12 cellular contexts compared by ENCODE assay signal in the genomic region with DNA sequence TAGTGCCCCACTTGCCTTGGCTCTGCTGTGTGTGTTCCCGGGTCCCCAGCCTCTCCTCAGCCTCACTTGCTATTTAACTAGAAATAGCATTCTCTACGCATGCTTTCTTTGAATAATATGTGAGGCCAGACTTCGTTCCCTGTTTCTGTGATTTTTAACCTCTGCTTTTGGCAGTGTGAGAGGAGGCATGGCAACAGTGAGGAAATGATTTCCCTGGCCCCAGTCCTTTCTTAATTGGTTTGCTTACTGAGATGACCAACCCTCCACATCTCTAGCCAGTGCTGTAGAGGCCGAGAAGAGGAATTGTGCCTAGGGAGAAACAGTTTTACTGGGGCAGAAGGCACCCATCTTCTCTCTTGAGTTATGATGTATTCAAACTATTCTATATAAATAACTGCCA.
DNase-seq lines count a peak whose midpoint lies in the region; ATAC-seq and TF ChIP-seq lines count a peak whose summit lies in the region.
"Had no signal": no experiment of that assay in that cellular context is flagged by ENCODE, and none has a peak within 500 bp of the region (broad histone marks: within the 10 kb centered on the region; RNA-seq: fewer than 3 reads in every experiment).

No MANE protein-coding gene starts in this region.

- H3K4me3 ChIP-seq in sigmoid colon, result no peak overlapping the region

- H3K4me1 Mint-ChIP-seq in central memory CD8-positive, alpha-beta T cell, result peaks cover 60% of the 10 kb centered on the region

- H3K36me3 ChIP-seq in sigmoid colon, result peaks cover 0 to 3% (median 0%) of the 10 kb centered on the region in 4 donors

- H3K27me3 Mint-ChIP-seq in central memory CD8-positive, alpha-beta T cell, result no peaks in the 10 kb centered on the region

- H3K27me3 ChIP-seq in layer of hippocampus (ENCODE audit: control insufficient read depth, insufficient read depth, low read length) (no peaks in the 10 kb centered on the region), sigmoid colon (no peaks in the 10 kb centered on the region)

- H3K9me3 ChIP-seq in sigmoid colon, result no peaks in the 10 kb centered on the region

- no peak overlapping the region for H3K4me3 Mint-ChIP-seq in central memory CD8-positive, alpha-beta T cell

- no peak for TF ChIP-seq CTCF in sigmoid colon (IDR thresholded peaks at IDR 0.05)

- intact Hi-C loops in sigmoid colon (cut with DNase I), result no loop called here

- H3K4me1 ChIP-seq in sigmoid colon, result peaks cover 0 to 46% (median 37%) of the 10 kb centered on the region in 4 donors

- DNase-seq in AG20443 (ENCODE audit: low spot score), result peak; percentile 71
- no peak for DNase-seq in central memory CD8-positive, alpha-beta T cell (ENCODE audit: low spot score in 2 of 2)
- no peak for DNase-seq in sigmoid colon
- DNase-seq in 8988T, result no peak
- DNase-seq: activated naive CD4-positive, alpha-beta T cell; NCI-H1930; stimulated activated CD4-positive, alpha-beta T cell treated with anti-CD3 and anti-CD28 coated beads, Interleukin-2, amount 100 ng/mL, for 24 hours had no signal

- H3K27ac Mint-ChIP-seq in central memory CD8-positive, alpha-beta T cell (ENCODE audit: low read depth), result peak overlapping the region; percentile 29

- TF ChIP-seq POLR2A in sigmoid colon (IDR thresholded peaks at IDR 0.05), result no peak

- WGBS in sigmoid colon, 2 donors, result 39 to 59% methylated on average over 4 of the region's 4 CpGs

- ATAC-seq in central memory CD8-positive, alpha-beta T cell (replicated peaks; ENCODE audit: extremely low read depth, poor library complexity, severe bottlenecking), result no peak
- no peak for ATAC-seq in GM18873 (IDR thresholded peaks at IDR 0.05; ENCODE audit: low FRiP score, unreplicated experiment)
- no peak for ATAC-seq in HG02884 (IDR thresholded peaks at IDR 0.05; ENCODE audit: unreplicated experiment)
- no peak for ATAC-seq in HG02938 (IDR thresholded peaks at IDR 0.05; ENCODE audit: unreplicated experiment)

- no peaks in the 10 kb centered on the region for H3K9me3 Mint-ChIP-seq in central memory CD8-positive, alpha-beta T cell

- H3K36me3 Mint-ChIP-seq in central memory CD8-positive, alpha-beta T cell (ENCODE audit: insufficient read depth), result peaks cover 28% of the 10 kb centered on the region

- no peak for TF ChIP-seq EP300 in sigmoid colon (IDR thresholded peaks at IDR 0.05)

- H3K27ac ChIP-seq in layer of hippocampus (ENCODE audit: low read depth, low read length) (peak overlapping the region; percentile 75), sigmoid colon (peak overlapping the region; percentile 57 to 71 (median 60))
- H3K27ac ChIP-seq: C4-2B had no signal
